Comparison of ENCODE assay signal across 17 cellular contexts in genomic region chr4:176838611-176839411, GRCh38. TPM values are rescaled to one million over a fixed set of nuclear protein-coding genes. Genes with fewer than 3 reads are reported as not detected.
DNase-seq lines count a peak whose midpoint lies in the region; ATAC-seq and TF ChIP-seq lines count a peak whose summit lies in the region.
"Had no signal": no experiment of that assay in that cellular context is flagged by ENCODE, and none has a peak within 500 bp of the region (broad histone marks: within the 10 kb centered on the region; RNA-seq: fewer than 3 reads in every experiment).

No MANE protein-coding gene starts in this region.

- ATAC-seq in activated CD8-positive, alpha-beta T cell treated with anti-CD3 and anti-CD28 coated beads for 36 hours, result no peak
- ATAC-seq in HG03139 (IDR thresholded peaks at IDR 0.05; ENCODE audit: unreplicated experiment), result no peak
- ATAC-seq: naive thymus-derived CD4-positive, alpha-beta T cell had no signal

- TF ChIP-seq CTCF in fibroblast of pulmonary artery (IDR thresholded peaks at IDR 0.05; ENCODE audit: low read length, missing control alignments), result no peak
- TF ChIP-seq CTCF in retinal pigment epithelial cell (conservative IDR thresholded peaks at IDR 0.05; ENCODE audit: low read depth, low read length), result no peak
- TF ChIP-seq CTCF in activated CD8-positive, alpha-beta T cell treated with anti-CD3 and anti-CD28 coated beads for 36 hours (IDR thresholded peaks at IDR 0.05), result no peak

- H3K36me3 Mint-ChIP-seq in activated CD8-positive, alpha-beta T cell treated with anti-CD3 and anti-CD28 coated beads for 36 hours (ENCODE audit: low read depth), result no peaks in the 10 kb centered on the region
- H3K36me3 Mint-ChIP-seq: immature natural killer cell; naive thymus-derived CD4-positive, alpha-beta T cell had no signal

- H3K27me3 Mint-ChIP-seq in activated CD8-positive, alpha-beta T cell treated with anti-CD3 and anti-CD28 coated beads for 36 hours, result peaks cover 1% of the 10 kb centered on the region
- H3K27me3 Mint-ChIP-seq: naive thymus-derived CD4-positive, alpha-beta T cell had no signal

- H3K9me3 ChIP-seq in SJCRH30 (replicated peaks), result no peaks in the 10 kb centered on the region
- H3K9me3 ChIP-seq: Caco-2, thyroid gland had no signal

- no peaks in the 10 kb centered on the region for H3K36me3 ChIP-seq in SJCRH30
- H3K36me3 ChIP-seq: thyroid gland had no signal

- H3K27ac ChIP-seq in SJCRH30, result 0 out of 2 replicates have a peak overlapping the region, but pooled peaks have one; percentile 8
- H3K27ac ChIP-seq: thyroid gland had no signal

- no peaks in the 10 kb centered on the region for H3K27me3 ChIP-seq in SJCRH30
- H3K27me3 ChIP-seq: thyroid gland had no signal

- no peaks in the 10 kb centered on the region for H3K4me1 Mint-ChIP-seq in activated CD8-positive, alpha-beta T cell treated with anti-CD3 and anti-CD28 coated beads for 36 hours (ENCODE audit: low read depth)
- H3K4me1 Mint-ChIP-seq: immature natural killer cell; naive thymus-derived CD4-positive, alpha-beta T cell had no signal

- no peak overlapping the region for H3K4me3 ChIP-seq in SJCRH30
- no peak overlapping the region for H3K4me3 ChIP-seq in fibroblast of pulmonary artery (replicated peaks; ENCODE audit: low read depth, low read length)
- no peak overlapping the region for H3K4me3 ChIP-seq in retinal pigment epithelial cell (ENCODE audit: low read length)
- H3K4me3 ChIP-seq: thyroid gland had no signal

- H3K4me3 Mint-ChIP-seq in activated CD8-positive, alpha-beta T cell treated with anti-CD3 and anti-CD28 coated beads for 36 hours, result no peak overlapping the region
- H3K4me3 Mint-ChIP-seq: naive thymus-derived CD4-positive, alpha-beta T cell had no signal

- H3K27ac Mint-ChIP-seq in activated CD8-positive, alpha-beta T cell treated with anti-CD3 and anti-CD28 coated beads for 36 hours, result no peak overlapping the region
- H3K27ac Mint-ChIP-seq: immature natural killer cell; naive thymus-derived CD4-positive, alpha-beta T cell had no signal

- CTCF ChIA-PET in activated CD8-positive, alpha-beta T cell treated with anti-CD3 and anti-CD28 coated beads for 36 hours (lab: Charles Lee), result interaction anchor here (1.0 kb wide), 1 partner anchor 29 kb away, joined by 5 read pairs; no protein-coding TSS in a partner anchor

- POLR2A ChIA-PET in activated CD8-positive, alpha-beta T cell treated with anti-CD3 and anti-CD28 coated beads for 36 hours (lab: Charles Lee), result no interaction called here

- H3K9me3 Mint-ChIP-seq in activated CD8-positive, alpha-beta T cell treated with anti-CD3 and anti-CD28 coated beads for 36 hours, result no peaks in the 10 kb centered on the region

- H3K4me1 ChIP-seq in SJCRH30, result peaks cover 14% of the 10 kb centered on the region
- H3K4me1 ChIP-seq: Caco-2, thyroid gland had no signal

- DNase-seq in GM04504 (ENCODE audit: low read depth) (peak; percentile 80), SJCRH30 (no peak), fibroblast of pulmonary artery (ENCODE audit: low read depth) (peak; percentile 59), retinal pigment epithelial cell (ENCODE audit: low read depth) (peak; percentile 49), NCI-H2171 (lab: John Stamatoyannopoulos, UW) (no peak), T-helper 9 cell (no peak)
- no peak for DNase-seq in activated CD8-positive, alpha-beta T cell treated with anti-CD3 and anti-CD28 coated beads for 36 hours
- DNase-seq: activated CD4-positive, CD25-positive, alpha-beta regulatory T cell treated with anti-CD3 and anti-CD28 coated beads, Interleukin-2, amount 50 U/mL, for 72 hours; activated T-cell treated with anti-CD3 and anti-CD28 coated beads, Interleukin-2, amount 50 U/mL, for 1 hour; anterior cingulate cortex; Caco-2; immature natural killer cell; naive thymus-derived CD4-positive, alpha-beta T cell; NCI-H1694 treated with DMSO at 0.1 percent for 48 hours; NCI-H774; thyroid gland had no signal

- intact Hi-C loops in activated CD8-positive, alpha-beta T cell treated with anti-CD3 and anti-CD28 coated beads for 36 hours (cut with micrococcal nuclease), result no loop called here

RNA-seq across cellular contexts. Expression of gene VEGFC, which starts 46.1 kb away (rescaled TPM):
- 4.9 and 5.6 TPM in 2 replicates for total RNA-seq in SJCRH30 (2014; rRNA removed; shearing (Covaris generic))
- total RNA-seq in activated CD8-positive, alpha-beta T cell treated with anti-CD3 and anti-CD28 coated beads for 36 hours, result not detected
- total RNA-seq: Caco-2; naive thymus-derived CD4-positive, alpha-beta T cell had no signal

Comparison
In these comparisons a context has a peak if more than half of its experiments do, and no peak if none do; other contexts are left out.
1. DNase-seq: peak in GM04504 (single experiment), fibroblast of pulmonary artery (single experiment) and retinal pigment epithelial cell (single experiment); none in SJCRH30 (0 of 2), NCI-H2171 (single experiment), T-helper 9 cell (single experiment) and activated CD8-positive, alpha-beta T cell treated with anti-CD3 and anti-CD28 coated beads for 36 hours (single experiment).